8 cellular contexts compared by ENCODE assay signal in genomic region chr11:123561046-123561781, GRCh38.
A peak's percentile ranks its signal among the peaks of the same experiment; 100 is the strongest.
DNase-seq lines count a peak whose midpoint lies in the region; ATAC-seq and TF ChIP-seq lines count a peak whose summit lies in the region.

No MANE protein-coding gene starts in this region.

- H3K27me3 ChIP-seq in AG04450 (ENCODE audit: control insufficient read depth, insufficient read depth, low read length) (peaks cover 2% of the 10 kb centered on the region), thyroid gland (no peaks in the 10 kb centered on the region)

- intact Hi-C loops in thyroid gland (cut with DNase I), result no loop called here

- DNase-seq in AG04450 (ENCODE audit: low read depth, low spot score) (no peak), HEK293T (ENCODE audit: extremely low spot score) (peak; percentile 27), amygdala (lab: John Stamatoyannopoulos, UW) (peak in 38 of 56 donors; percentile 18 to 80 (median 48)), iris pigment epithelial cell (ENCODE audit: low read depth) (peak; percentile 45), thyroid gland (peak; percentile 67 to 70), T1000 (lab: John Stamatoyannopoulos, UW) (no peak)

- H3K27ac ChIP-seq in AG04450 (ENCODE audit: low read depth, low read length) (no peak overlapping the region), thyroid gland (peak overlapping the region; percentile 68 to 94 (median 93))

- 57 to 60% methylated on average over 8 of the region's 8 CpGs for WGBS in thyroid gland, 2 donors

- CTCF ChIA-PET in AG04450 (lab: Charles Lee) (interaction anchor here (0.6 to 3.7 kb wide), 13 partner anchors 9 to 769 kb away, joined by 3 to 31 read pairs (median 6); no protein-coding TSS in a partner anchor), HEK293T (lab: Yijun Ruan, JAX) (interaction anchor here (0.6 to 1.8 kb wide), 7 partner anchors 10 to 318 kb away, joined by 3 to 10 read pairs (median 4); no protein-coding TSS in a partner anchor)

- no peak for ATAC-seq in HG03571 (IDR thresholded peaks at IDR 0.05; ENCODE audit: unreplicated experiment)
- ATAC-seq in HG02678 (IDR thresholded peaks at IDR 0.05; ENCODE audit: unreplicated experiment), result no peak

- H3K36me3 ChIP-seq in thyroid gland, result no peaks in the 10 kb centered on the region

- peak; percentile 45 for TF ChIP-seq CTCF in AG04450 (IDR thresholded peaks at IDR 0.05; ENCODE audit: low read depth, low read length)
- TF ChIP-seq CTCF in thyroid gland (IDR thresholded peaks at IDR 0.05), result peak in 4 of 6 experiments; percentile 41 to 50 (median 46)

- no peak for TF ChIP-seq POLR2A in thyroid gland (IDR thresholded peaks at IDR 0.05)

- 0 out of 2 replicates have a peak overlapping the region, but pooled peaks have one; percentile 52 for H3K4me3 ChIP-seq in AG04450 (ENCODE audit: low read depth, low read length)
- no peak overlapping the region for H3K4me3 ChIP-seq in thyroid gland (replicated peaks in 1 of 3)

- H3K9me3 ChIP-seq in AG04450 (ENCODE audit: control insufficient read depth, insufficient read depth, low read length) (no peaks in the 10 kb centered on the region), thyroid gland (no peaks in the 10 kb centered on the region)

- POLR2A ChIA-PET in AG04450 (lab: Yijun Ruan, JAX), result no interaction called here
- POLR2A ChIA-PET in HEK293T (lab: Yijun Ruan, JAX), result interaction anchor here (1.1 to 1.2 kb wide), 2 partner anchors 16 to 46 kb away, joined by 3 read pairs; no protein-coding TSS in a partner anchor

- peaks cover 29 to 57% of the 10 kb centered on the region in 2 donors for H3K4me1 ChIP-seq in thyroid gland

TF ChIP-seq in HEK293T, 16 proteins besides CTCF, POLR2A, EP300 and RAD21:
- TF ChIP-seq CTBP1 (IDR thresholded peaks at IDR 0.05; ENCODE audit: borderline replicate concordance) (no peak), SP1 (IDR thresholded peaks at IDR 0.05) (no peak), TARDBP (IDR thresholded peaks at IDR 0.05) (no peak), FOXM1 (IDR thresholded peaks at IDR 0.05; ENCODE audit: borderline replicate concordance) (no peak), LEF1 (IDR thresholded peaks at IDR 0.05; ENCODE audit: borderline replicate concordance) (no peak), BHLHE40 (IDR thresholded peaks at IDR 0.05; ENCODE audit: borderline replicate concordance) (no peak)

Comparison
In these comparisons a context has a peak if more than half of its experiments do, and no peak if none do; other contexts are left out.
1. DNase-seq: peak in HEK293T (single experiment), amygdala (38 of 56), iris pigment epithelial cell (single experiment) and thyroid gland (2 of 2); none in AG04450 (single experiment) and T1000 (single experiment).